9 cellular contexts compared by ENCODE assay signal in the genomic region with DNA sequence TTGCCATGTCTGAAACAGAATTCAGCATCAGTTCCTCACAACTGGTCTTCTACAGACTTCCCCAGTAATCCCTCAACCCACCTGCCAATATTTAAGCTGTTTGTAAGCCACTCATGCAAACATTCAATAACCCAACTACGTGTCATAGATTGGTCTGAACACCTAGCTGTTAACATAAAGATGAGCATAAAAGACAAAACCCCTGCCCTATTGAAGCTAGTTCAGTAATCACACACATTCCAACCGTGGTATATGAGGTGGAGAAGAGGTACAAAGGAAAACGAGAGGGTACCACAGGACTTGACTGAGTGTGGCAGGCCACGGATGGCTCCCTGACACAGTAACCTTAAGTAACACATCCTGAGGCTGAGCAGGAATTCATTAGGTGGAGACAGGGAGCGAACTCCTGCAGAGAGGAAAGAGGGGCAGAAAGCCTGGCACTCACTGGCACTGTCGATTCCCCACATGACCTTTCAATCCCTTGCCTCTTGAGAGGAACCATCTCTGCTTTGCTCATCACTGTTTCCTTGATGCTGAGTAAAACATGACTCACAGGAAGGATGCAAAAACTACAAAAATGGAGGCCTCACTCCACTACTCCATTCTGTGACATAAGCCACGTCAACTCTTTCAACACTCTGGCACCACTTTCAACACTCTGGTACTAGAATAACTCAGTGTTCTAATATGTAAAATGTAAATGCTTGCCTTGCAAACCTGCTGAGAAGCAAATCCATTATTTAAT. TPM values are rescaled to one million over a fixed set of nuclear protein-coding genes. Genes with fewer than 3 reads are reported as not detected.
DNase-seq lines count a peak whose midpoint lies in the region; FAIRE-seq and TF ChIP-seq lines count a peak whose summit lies in the region.
"Had no signal": no experiment of that assay in that cellular context is flagged by ENCODE, and none has a peak within 500 bp of the region (broad histone marks: within the 10 kb centered on the region; RNA-seq: fewer than 3 reads in every experiment).

No MANE protein-coding gene starts in this region.

- peaks cover 9% of the 10 kb centered on the region for H3K79me2 ChIP-seq in neural cell (replicated peaks; ENCODE audit: insufficient read depth, low read length)

- POLR2A ChIA-PET in MCF 10A (lab: Yijun Ruan, JAX) = interaction anchor here (0.6 kb wide), 1 partner anchor 10 kb away, joined by 3 read pairs; no protein-coding TSS in a partner anchor

- no peaks in the 10 kb centered on the region for H3K27me3 ChIP-seq in neural cell (ENCODE audit: insufficient read depth, low read depth, low read length)

- peak overlapping the region; percentile 96 for H3K27ac Mint-ChIP-seq in MCF 10A (ENCODE audit: low read depth, unreplicated experiment)

- peak overlapping the region; percentile 86 for H3K9ac ChIP-seq in neural cell (ENCODE audit: low read length)

- peaks cover 65% of the 10 kb centered on the region for H3K36me3 Mint-ChIP-seq in MCF 10A (ENCODE audit: insufficient read depth, unreplicated experiment)

- TF ChIP-seq EP300 in neural cell (conservative IDR thresholded peaks at IDR 0.05; ENCODE audit: poor library complexity, severe bottlenecking) = no peak

- H3K4me1 Mint-ChIP-seq in MCF 10A (ENCODE audit: insufficient read depth, unreplicated experiment) = peaks cover 18% of the 10 kb centered on the region

- no peaks in the 10 kb centered on the region for H3K9me3 Mint-ChIP-seq in MCF 10A (ENCODE audit: unreplicated experiment)

- no peak for TF ChIP-seq RAD21 in neural cell (conservative IDR thresholded peaks at IDR 0.05)

- peak; percentile 93 for DNase-seq in COLO829 (ENCODE audit: low spot score)
- peak; percentile 88 for DNase-seq in NB4 (ENCODE audit: low read depth)
- DNase-seq in MCF 10A (ENCODE audit: unreplicated experiment) = peak; percentile 79
- DNase-seq in NCI-H2029 treated with DMSO at 0.1 percent for 48 hours (lab: John Stamatoyannopoulos, UW) = no peak
- no peak for DNase-seq in cardiac septum (ENCODE audit: low spot score)
- DNase-seq in GM12892 (ENCODE audit: insufficient read length) = no peak
- no peak for DNase-seq in NAMALWA (ENCODE audit: low spot score)
- DNase-seq: anterior cingulate cortex had no signal

- peaks cover 6% of the 10 kb centered on the region for H3K36me3 ChIP-seq in neural cell (ENCODE audit: insufficient read depth, low read length)

- no peak for TF ChIP-seq CTCF in NB4 (IDR thresholded peaks at IDR 0.05; ENCODE audit: low read depth, low read length)
- no peak for TF ChIP-seq CTCF in MCF 10A (IDR thresholded peaks at IDR 0.05; ENCODE audit: unreplicated experiment)
- TF ChIP-seq CTCF in neural cell (IDR thresholded peaks at IDR 0.05; ENCODE audit: poor library complexity, severe bottlenecking) = no peak

- no peaks in the 10 kb centered on the region for H3K9me2 ChIP-seq in neural cell (ENCODE audit: insufficient read depth, low read length)

- CTCF ChIA-PET in MCF 10A (lab: Yijun Ruan, JAX) = interaction anchor here (0.6 to 0.9 kb wide), 2 partner anchors 171 to 553 kb away, joined by 3 read pairs; no protein-coding TSS in a partner anchor

- peak overlapping the region; percentile 87 for H3K4me2 ChIP-seq in neural cell (ENCODE audit: low read length)

- intact Hi-C loops in MCF 10A (cut with micrococcal nuclease) (loop anchor here (10.0 kb wide), 1 partner anchor 255 kb away; the partner anchor contains the start of gene ACAD9), cardiac septum (cut with DNase I) (loop anchor here (5.0 kb wide), 4 partner anchors 33 to 228 kb away; partner anchors contain the start of gene RPN1)

- H3K4me3 Mint-ChIP-seq in MCF 10A (ENCODE audit: unreplicated experiment) = peak overlapping the region; percentile 90

- no peaks in the 10 kb centered on the region for H3K27me3 Mint-ChIP-seq in MCF 10A (ENCODE audit: insufficient read depth, unreplicated experiment)

- no peak overlapping the region for H2AFZ ChIP-seq in neural cell (ENCODE audit: low read depth, low read length)

- H3F3A ChIP-seq in neural cell (ENCODE audit: insufficient read depth, low read length, poor library complexity, severe bottlenecking) = no peaks in the 10 kb centered on the region

- BruUV-seq in MCF 10A (replicated peaks; lab: Mats Ljungman, UMichigan) = no TSS peak

- no peaks in the 10 kb centered on the region for H3K9me3 ChIP-seq in neural cell (ENCODE audit: low read length)

- peak; percentile 4 for TF ChIP-seq POLR2A in NB4 (IDR thresholded peaks at IDR 0.05; ENCODE audit: extremely low read depth, insufficient read length)
- TF ChIP-seq POLR2A in GM12892 (IDR thresholded peaks at IDR 0.05; ENCODE audit: low read depth, low read length) = no peak

- no peak overlapping the region for H3K27ac ChIP-seq in neural cell (ENCODE audit: low read length)

- peak overlapping the region; percentile 1 for H3K4me3 ChIP-seq in NB4 (ENCODE audit: low read depth, low read length)
- H3K4me3 ChIP-seq in neural cell (ENCODE audit: low read length) = peak overlapping the region; percentile 84

- FAIRE-seq in GM12892 (lab: Jason Lieb, UNC) = no peak

- H4K20me1 ChIP-seq in neural cell (ENCODE audit: insufficient read depth) = no peaks in the 10 kb centered on the region

TF ChIP-seq in neural cell, 6 proteins besides CTCF, POLR2A, EP300 and RAD21:
- TF ChIP-seq SMC3 (conservative IDR thresholded peaks at IDR 0.05; ENCODE audit: poor library complexity) (no peak), REST (IDR thresholded peaks at IDR 0.05; ENCODE audit: borderline replicate concordance) (no peak), MXI1 (conservative IDR thresholded peaks at IDR 0.05; ENCODE audit: poor library complexity, severe bottlenecking) (no peak), POLR2AphosphoS5 (IDR thresholded peaks at IDR 0.05) (no peak)

RNA-seq across cellular contexts. Expression of gene RPN1, which starts 31.3 kb away (rescaled TPM):
- total RNA-seq in MCF 10A (2022) (212 and 240 TPM in 2 replicates), cardiac septum (84.9 TPM)
- polyA plus RNA-seq in neural cell = 201 and 218 TPM in 2 replicates
- 235 and 246 TPM in 2 replicates for polyA minus RNA-seq in neural cell
- polyA plus RNA-seq in GM12892 (2012; ENCODE audit: missing spikeins) = 90.0 TPM

Comparison
In these comparisons a context has a peak if more than half of its experiments do, and no peak if none do; other contexts are left out.
1. DNase-seq: peak in COLO829 (single experiment), NB4 (single experiment) and MCF 10A (single experiment); none in NCI-H2029 treated with DMSO at 0.1 percent for 48 hours (single experiment), cardiac septum (single experiment), GM12892 (single experiment) and NAMALWA (single experiment).